ENCODE assay signal across 6 cellular contexts in the genomic region with DNA sequence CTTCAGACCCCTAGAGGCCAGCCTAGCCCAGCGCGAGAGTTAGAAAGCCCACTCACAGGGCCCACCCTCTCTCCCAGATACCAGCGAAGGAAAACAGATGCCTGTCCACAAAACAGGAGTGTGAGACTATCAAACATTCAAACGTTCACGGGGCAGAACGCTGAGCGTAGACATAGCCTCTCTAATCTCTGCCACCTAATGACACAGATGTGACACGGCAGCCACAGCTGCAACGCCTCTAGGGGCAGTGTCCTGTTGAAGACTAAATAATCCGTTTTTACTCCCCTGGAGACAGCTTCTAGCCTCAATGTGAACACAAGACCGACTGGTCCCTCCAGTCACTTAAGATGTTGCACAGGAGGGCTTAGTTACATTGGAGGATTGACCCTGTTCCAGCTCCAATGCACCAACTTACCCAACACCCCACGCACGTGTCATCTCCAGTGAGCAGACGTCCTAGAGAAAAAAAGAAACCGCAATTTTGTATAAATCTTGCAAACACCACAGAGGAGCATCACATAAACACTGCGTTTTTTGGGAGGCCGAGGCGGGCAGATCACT. TPM values are rescaled to one million over a fixed set of nuclear protein-coding genes. Genes with fewer than 3 reads are reported as not detected.
DNase-seq lines count a peak whose midpoint lies in the region; ATAC-seq and TF ChIP-seq lines count a peak whose summit lies in the region.

No MANE protein-coding gene starts in this region.

- H3K27ac Mint-ChIP-seq in T-helper 1 cell treated with Interleukin-12 subunit alpha and Interleukin-12 subunit beta and Interleukin-4 antibody, amounts not matched to agents 30 μg/mL and 1 μg/mL, for 36 hours = peak overlapping the region; percentile 97

- no peaks in the 10 kb centered on the region for H3K9me3 ChIP-seq in fibroblast of lung (ENCODE audit: control insufficient read depth, insufficient read depth, low read depth, low read length)

- peak overlapping the region; percentile 97 for H3K4me3 Mint-ChIP-seq in T-helper 1 cell treated with Interleukin-12 subunit alpha and Interleukin-12 subunit beta and Interleukin-4 antibody, amounts not matched to agents 30 μg/mL and 1 μg/mL, for 36 hours

- H3K36me3 ChIP-seq in fibroblast of lung (ENCODE audit: control insufficient read depth, insufficient read depth, low read length) = peaks cover 26% of the 10 kb centered on the region

- peaks cover 14% of the 10 kb centered on the region for H3K4me1 ChIP-seq in fibroblast of lung (ENCODE audit: control insufficient read depth, extremely low read depth, insufficient read depth, low read length)

- H3K27me3 ChIP-seq in fibroblast of lung (ENCODE audit: control insufficient read depth, insufficient read depth, low read length) = no peaks in the 10 kb centered on the region

- TF ChIP-seq POLR2A in GM15510 (IDR thresholded peaks at IDR 0.05; ENCODE audit: borderline replicate concordance, extremely low read depth, insufficient read length) = peak; percentile 10

- no peaks in the 10 kb centered on the region for H4K20me1 ChIP-seq in fibroblast of lung (ENCODE audit: control insufficient read depth, extremely low read depth, insufficient read depth, low read length)

- peak in 1 of 2 donors; percentile 43 for TF ChIP-seq CTCF in fibroblast of lung (conservative IDR thresholded peaks at IDR 0.05 in 1 of 2, IDR thresholded peaks at IDR 0.05 in 1 of 2; ENCODE audit: low read depth in 1 of 2, low read length in 2 of 2)

- H3K9me3 Mint-ChIP-seq in T-helper 1 cell treated with Interleukin-12 subunit alpha and Interleukin-12 subunit beta and Interleukin-4 antibody, amounts not matched to agents 30 μg/mL and 1 μg/mL, for 36 hours = no peaks in the 10 kb centered on the region

- peak overlapping the region; percentile 79 for H3K27ac ChIP-seq in fibroblast of lung (ENCODE audit: insufficient read depth, low read length)

- H3K36me3 Mint-ChIP-seq in T-helper 1 cell treated with Interleukin-12 subunit alpha and Interleukin-12 subunit beta and Interleukin-4 antibody, amounts not matched to agents 30 μg/mL and 1 μg/mL, for 36 hours (ENCODE audit: low read depth) = peaks cover 25% of the 10 kb centered on the region

- H3K79me2 ChIP-seq in fibroblast of lung (ENCODE audit: control insufficient read depth, insufficient read depth, low read length) = peaks cover 43% of the 10 kb centered on the region

- H3K27me3 Mint-ChIP-seq in T-helper 1 cell treated with Interleukin-12 subunit alpha and Interleukin-12 subunit beta and Interleukin-4 antibody, amounts not matched to agents 30 μg/mL and 1 μg/mL, for 36 hours (ENCODE audit: low read depth) = no peaks in the 10 kb centered on the region

- DNase-seq in fibroblast of lung (ENCODE audit: low read depth in 2 of 2) (peak; percentile 19 to 38), putamen (ENCODE audit: low spot score) (no peak)
- peak; percentile 37 for DNase-seq in stimulated activated naive CD4-positive, alpha-beta T cell treated with Interleukin-2 at 50 U/mL for 16 hours (lab: John Stamatoyannopoulos, UW)

- peak overlapping the region; percentile 99 for H3K4me2 ChIP-seq in fibroblast of lung (ENCODE audit: extremely low read depth, insufficient read depth, low read length)

- peak overlapping the region; percentile 75 to 98 (median 93) for H3K4me3 ChIP-seq in fibroblast of lung (replicated peaks in 1 of 4; ENCODE audit: control extremely low read depth in 1 of 4, insufficient read depth in 1 of 4, low read depth in 3 of 4, low read length in 4 of 4)

- ATAC-seq in GM21737 (IDR thresholded peaks at IDR 0.05; ENCODE audit: unreplicated experiment) = no peak

- peak overlapping the region; percentile 24 for H3K9ac ChIP-seq in fibroblast of lung (ENCODE audit: insufficient read depth, low read length)

- H3K4me1 Mint-ChIP-seq in T-helper 1 cell treated with Interleukin-12 subunit alpha and Interleukin-12 subunit beta and Interleukin-4 antibody, amounts not matched to agents 30 μg/mL and 1 μg/mL, for 36 hours (ENCODE audit: low read depth) = peaks cover 15% of the 10 kb centered on the region

- no peak overlapping the region for H2AFZ ChIP-seq in fibroblast of lung (ENCODE audit: low read length)

RNA-seq across cellular contexts. Expression of gene DIPK1B, which starts 14.3 kb away (rescaled TPM):
- total RNA-seq in fibroblast of lung = 0.33 and 0.77 TPM in 2 replicates
- 0.16 and 0.34 TPM in 2 replicates for polyA plus RNA-seq in fibroblast of lung
- polyA plus RNA-seq in fibroblast of lung (2012) = 0.40 and 0.95 TPM in 2 replicates
- 0.30 TPM in 1 of 2 replicates, not detected in the other for polyA minus RNA-seq in fibroblast of lung (ENCODE audit: low replicate concordance)

RNA-seq across cellular contexts. Expression of gene LCN10, which starts 16.0 kb away (rescaled TPM):
- total RNA-seq in fibroblast of lung = not detected in 2 replicates
- not detected in 2 replicates for polyA plus RNA-seq in fibroblast of lung
- not detected in 2 replicates for polyA plus RNA-seq in fibroblast of lung (2012)
- not detected in 2 replicates for polyA minus RNA-seq in fibroblast of lung (ENCODE audit: low replicate concordance)

RNA-seq across cellular contexts. Expression of gene LCN6, which starts 21.6 kb away (rescaled TPM):
- not detected in 2 replicates for total RNA-seq in fibroblast of lung
- polyA plus RNA-seq in fibroblast of lung = not detected in 2 replicates
- not detected in 2 replicates for polyA plus RNA-seq in fibroblast of lung (2012)
- polyA minus RNA-seq in fibroblast of lung (ENCODE audit: low replicate concordance) = not detected in 2 replicates

RNA-seq across cellular contexts. Expression of gene LCN8, which starts 31.3 kb away (rescaled TPM):
- total RNA-seq in fibroblast of lung = not detected in 2 replicates
- not detected in 2 replicates for polyA plus RNA-seq in fibroblast of lung
- polyA plus RNA-seq in fibroblast of lung (2012) = not detected in 2 replicates
- polyA minus RNA-seq in fibroblast of lung (ENCODE audit: low replicate concordance) = not detected in 2 replicates

RNA-seq across cellular contexts. Expression of gene LCN15, which starts 37.6 kb away (rescaled TPM):
- not detected in 2 replicates for total RNA-seq in fibroblast of lung
- polyA plus RNA-seq in fibroblast of lung = not detected in 2 replicates
- not detected in 2 replicates for polyA plus RNA-seq in fibroblast of lung (2012)
- not detected in 2 replicates for polyA minus RNA-seq in fibroblast of lung (ENCODE audit: low replicate concordance)
